18 cellular contexts compared by ENCODE assay signal in genomic region chr16:974606-975312, GRCh38. TPM values are rescaled to one million over a fixed set of nuclear protein-coding genes. Genes with fewer than 3 reads are reported as not detected.
DNase-seq lines count a peak whose midpoint lies in the region; ATAC-seq and TF ChIP-seq lines count a peak whose summit lies in the region.
"Had no signal": no experiment of that assay in that cellular context is flagged by ENCODE, and none has a peak within 500 bp of the region (broad histone marks: within the 10 kb centered on the region; RNA-seq: fewer than 3 reads in every experiment).

No MANE protein-coding gene starts in this region.

- H3K4me3 ChIP-seq in IMR-90 (ENCODE audit: insufficient read depth, low read depth, low read length) (no peak overlapping the region), breast epithelium (peak overlapping the region in 1 of 3 donors; percentile 7), prostate gland (no peak overlapping the region)
- H3K4me3 ChIP-seq: skin epidermis had no signal

- no peak overlapping the region for H2AK9ac ChIP-seq in IMR-90 (replicated peaks; ENCODE audit: low read depth, low read length, poor library complexity)

- no peaks in the 10 kb centered on the region for H3K9me3 Mint-ChIP-seq in neural crest cell
- H3K9me3 Mint-ChIP-seq in activated CD4-positive, alpha-beta memory T cell treated with anti-CD3 and anti-CD28 coated beads, Interleukin-2, amount 10 ng/mL, durations not matched to agents 7 days and 5 days: no peaks in the 10 kb centered on the region

- H2BK15ac ChIP-seq in IMR-90 (ENCODE audit: low read depth, low read length): no peak overlapping the region

- ATAC-seq in IMR-90 (ENCODE audit: low read depth): no peak

- no peak overlapping the region for H3K4ac ChIP-seq in IMR-90 (ENCODE audit: low read depth, low read length)

- H3K56ac ChIP-seq in IMR-90 (ENCODE audit: extremely low read depth, insufficient read depth, low read length): no peak overlapping the region

- H3K79me1 ChIP-seq in IMR-90 (ENCODE audit: low read depth in 1 of 2, low read length in 2 of 2): peaks cover 2 to 5% of the 10 kb centered on the region in 2 experiments; a peak in 3 of 4 replicates

- H3K27me3 Mint-ChIP-seq in neural crest cell (ENCODE audit: low read depth): peaks cover 20% of the 10 kb centered on the region
- peaks cover 20% of the 10 kb centered on the region for H3K27me3 Mint-ChIP-seq in activated CD4-positive, alpha-beta memory T cell treated with anti-CD3 and anti-CD28 coated beads, Interleukin-2, amount 10 ng/mL, durations not matched to agents 7 days and 5 days
- H3K27me3 Mint-ChIP-seq: activated naive CD8-positive, alpha-beta T cell had no signal

- peaks cover 63% of the 10 kb centered on the region for H3K27me3 ChIP-seq in IMR-90 (ENCODE audit: control insufficient read depth, insufficient read depth, low read length)
- H3K27me3 ChIP-seq in breast epithelium: peaks cover 0 to under 1% of the 10 kb centered on the region in 2 donors
- no peaks in the 10 kb centered on the region for H3K27me3 ChIP-seq in prostate gland (replicated peaks; ENCODE audit: insufficient read depth)

- no peak overlapping the region for H3K9ac ChIP-seq in IMR-90 (ENCODE audit: low read depth, low read length)

- peaks cover 48% of the 10 kb centered on the region for H3K4me1 Mint-ChIP-seq in neural crest cell
- peaks cover 10% of the 10 kb centered on the region for H3K4me1 Mint-ChIP-seq in activated CD4-positive, alpha-beta memory T cell treated with anti-CD3 and anti-CD28 coated beads, Interleukin-2, amount 10 ng/mL, durations not matched to agents 7 days and 5 days

- no peak overlapping the region for H4K8ac ChIP-seq in IMR-90 (ENCODE audit: low read depth in 2 of 2, low read length in 2 of 2)

- peaks cover 9% of the 10 kb centered on the region for H3K36me3 Mint-ChIP-seq in neural crest cell (ENCODE audit: low read depth)
- H3K36me3 Mint-ChIP-seq in activated CD4-positive, alpha-beta memory T cell treated with anti-CD3 and anti-CD28 coated beads, Interleukin-2, amount 10 ng/mL, durations not matched to agents 7 days and 5 days (ENCODE audit: low read depth): no peaks in the 10 kb centered on the region
- H3K36me3 Mint-ChIP-seq: activated naive CD8-positive, alpha-beta T cell; memory B cell had no signal

- TF ChIP-seq CTCF in IMR-90 (conservative IDR thresholded peaks at IDR 0.05; ENCODE audit: low read depth, low read length) (no peak), breast epithelium (IDR thresholded peaks at IDR 0.05) (no peak), neural crest cell (conservative IDR thresholded peaks at IDR 0.05) (no peak), prostate gland (IDR thresholded peaks at IDR 0.05) (no peak)

- H3K23ac ChIP-seq in IMR-90 (ENCODE audit: low read depth, low read length): no peak overlapping the region

- peak overlapping the region; percentile 79 for H3K4me3 Mint-ChIP-seq in neural crest cell
- no peak overlapping the region for H3K4me3 Mint-ChIP-seq in activated CD4-positive, alpha-beta memory T cell treated with anti-CD3 and anti-CD28 coated beads, Interleukin-2, amount 10 ng/mL, durations not matched to agents 7 days and 5 days
- H3K4me3 Mint-ChIP-seq: activated naive CD8-positive, alpha-beta T cell; endodermal cell; memory B cell had no signal

- BruUV-seq in IMR-90 (replicated peaks; lab: Mats Ljungman, UMichigan): no TSS peak

- H3K27ac ChIP-seq in IMR-90 (ENCODE audit: insufficient read depth, low read length) (no peak overlapping the region), breast epithelium (peak overlapping the region; percentile 84 to 87), prostate gland (no peak overlapping the region)
- H3K27ac ChIP-seq: skin epidermis had no signal

- TF ChIP-seq POLR2A in IMR-90 (IDR thresholded peaks at IDR 0.05; ENCODE audit: low read depth, low read length) (no peak), breast epithelium (IDR thresholded peaks at IDR 0.05) (no peak), prostate gland (IDR thresholded peaks at IDR 0.05) (no peak)

- H2BK20ac ChIP-seq in IMR-90 (ENCODE audit: low read depth, low read length): no peak overlapping the region

- H3K9me1 ChIP-seq in IMR-90 (ENCODE audit: insufficient read depth, low read length): peaks cover under 1% of the 10 kb centered on the region; the same call in 1 of the 2 replicates

- no peak overlapping the region for H3K18ac ChIP-seq in IMR-90 (ENCODE audit: low read depth, low read length)

- H3K9me3 ChIP-seq in IMR-90 (ENCODE audit: control insufficient read depth, insufficient read depth, low read length): peaks cover 7% of the 10 kb centered on the region; the same call in 1 of the 2 replicates
- H3K9me3 ChIP-seq in breast epithelium: no peaks in the 10 kb centered on the region
- H3K9me3 ChIP-seq in prostate gland: no peaks in the 10 kb centered on the region

- no peaks in the 10 kb centered on the region for H3K36me3 ChIP-seq in IMR-90 (ENCODE audit: control insufficient read depth, insufficient read depth, low read length)
- H3K36me3 ChIP-seq in breast epithelium: no peaks in the 10 kb centered on the region
- no peaks in the 10 kb centered on the region for H3K36me3 ChIP-seq in prostate gland

- no peak overlapping the region for H3K27ac Mint-ChIP-seq in neural crest cell (ENCODE audit: unreplicated experiment)
- no peak overlapping the region for H3K27ac Mint-ChIP-seq in activated CD4-positive, alpha-beta memory T cell treated with anti-CD3 and anti-CD28 coated beads, Interleukin-2, amount 10 ng/mL, durations not matched to agents 7 days and 5 days
- H3K27ac Mint-ChIP-seq: activated naive CD8-positive, alpha-beta T cell; endodermal cell; memory B cell had no signal

- DNase-seq in A172 (ENCODE audit: low spot score) (peak; percentile 66), IMR-90 (no peak), breast epithelium (ENCODE audit: low spot score in 2 of 2) (peak in 1 of 2 donors; percentile 65), neural crest cell (ENCODE audit: low read depth, low spot score) (no peak), prostate gland (ENCODE audit: low spot score) (no peak), AG20443 (ENCODE audit: low spot score) (no peak)
- DNase-seq in activated CD4-positive, CD25-positive, alpha-beta regulatory T cell (lab: John Stamatoyannopoulos, UW): no peak
- no peak for DNase-seq in activated CD4-positive, alpha-beta memory T cell treated with anti-CD3 and anti-CD28 coated beads, Interleukin-2, amount 10 ng/mL, durations not matched to agents 7 days and 5 days
- DNase-seq: activated CD4-positive, alpha-beta T cell treated with anti-CD3 and anti-CD28 coated beads for 4 hours; DMS153; endodermal cell; KG1; NCI-H146; NCI-H446; SHP77 had no signal

- no peak overlapping the region for H4K91ac ChIP-seq in IMR-90 (ENCODE audit: insufficient read depth, low read depth, low read length)

- in situ Hi-C loops in IMR-90 (cut with MboI; ENCODE audit: low sequenced_read_pairs): no loop called here

- CTCF ChIA-PET in IMR-90 (lab: Yijun Ruan, JAX): no interaction called here
- CTCF ChIA-PET in activated CD4-positive, alpha-beta memory T cell treated with anti-CD3 and anti-CD28 coated beads, Interleukin-2, amount 10 ng/mL, durations not matched to agents 7 days and 5 days (lab: Charles Lee): no interaction called here

- H2BK120ac ChIP-seq in IMR-90 (ENCODE audit: low read depth, low read length): no peak overlapping the region

- intact Hi-C loops in IMR-90 (cut with micrococcal nuclease) (no loop called here), breast epithelium (cut with DNase I; ENCODE audit: low total_unique reads) (no loop called here), prostate gland (cut with DNase I) (no loop called here)

- H3K4me2 ChIP-seq in IMR-90 (ENCODE audit: low read depth, low read length): no peak overlapping the region

- dilution Hi-C loops in IMR-90 (cut with HindIII; ENCODE audit: low sequenced_read_pairs, unreplicated experiment): no loop called here

- H4K20me1 ChIP-seq in IMR-90 (ENCODE audit: insufficient read depth, low read length): no peaks in the 10 kb centered on the region; the same call in 1 of the 2 replicates

- no peak overlapping the region for H2BK5ac ChIP-seq in IMR-90 (ENCODE audit: low read depth, low read length, poor library complexity, severe bottlenecking)

- TF ChIP-seq RAD21 in IMR-90 (IDR thresholded peaks at IDR 0.05; ENCODE audit: low read length): no peak

- H3K4me1 ChIP-seq in IMR-90 (ENCODE audit: control insufficient read depth, insufficient read depth, low read length) (peaks cover 3% of the 10 kb centered on the region), breast epithelium (peaks cover under 1 to 10% of the 10 kb centered on the region in 2 donors), prostate gland (replicated peaks) (peaks cover 11% of the 10 kb centered on the region)

- H2AFZ ChIP-seq in IMR-90 (replicated peaks; ENCODE audit: low read length, poor library complexity): peak overlapping the region; percentile 32

- POLR2A ChIA-PET in IMR-90 (lab: Charles Lee; ENCODE audit: unreplicated experiment): no interaction called here
- POLR2A ChIA-PET in activated CD4-positive, alpha-beta memory T cell treated with anti-CD3 and anti-CD28 coated beads, Interleukin-2, amount 10 ng/mL, durations not matched to agents 7 days and 5 days (lab: Charles Lee): no interaction called here

- WGBS in IMR-90 (ENCODE audit: extremely low coverage in 2 of 2, insufficient read length in 1 of 2), 2 experiments: 49% methylated on average over 4 of the region's 27 CpGs; no CpG with 5 or more reads in 1 of the 2 experiments
- WGBS in prostate gland: 78% methylated on average over 27 of the region's 27 CpGs

- H3K14ac ChIP-seq in IMR-90 (replicated peaks; ENCODE audit: low read depth, low read length): no peak overlapping the region

- no peak overlapping the region for H2AK5ac ChIP-seq in IMR-90 (ENCODE audit: low read depth, low read length)

- H4K5ac ChIP-seq in IMR-90 (ENCODE audit: low read depth, low read length): no peak overlapping the region

RNA-seq across cellular contexts. Expression of gene LMF1, which starts 4.0 kb away (rescaled TPM):
- 14.1 and 25.1 TPM in 2 replicates for total RNA-seq in A172 (2014; rRNA removed; shearing (Covaris generic))
- total RNA-seq in IMR-90 (2012; rRNA removed): 6.7 and 13.1 TPM in 2 replicates
- polyA plus RNA-seq in IMR-90 (2012; rRNA removed): 7.7 and 11.0 TPM in 2 replicates
- 11.9 and 15.1 TPM in 2 replicates for polyA plus RNA-seq in IMR-90 (2012; cell fraction: cytosol; rRNA removed)
- polyA plus RNA-seq in IMR-90 (2012; cell fraction: nucleus; rRNA removed; ENCODE audit: low replicate concordance): 17.8 and 49.9 TPM in 2 replicates
- 10 to 100 TPM; 14.1 to 26.4 (median 21.4) TPM for total RNA-seq in breast epithelium
- total RNA-seq in neural crest cell: 16.0 and 19.4 TPM in 2 replicates
- total RNA-seq in prostate gland: 10 to 100 TPM; 86.1 to 87.5 TPM
- 10 to 100 TPM; 21.3 to 22.6 TPM for total RNA-seq in activated CD4-positive, alpha-beta memory T cell treated with anti-CD3 and anti-CD28 coated beads, Interleukin-2, amount 10 ng/mL, durations not matched to agents 7 days and 5 days

RNA-seq across cellular contexts. Expression of gene SOX8, which starts 6.8 kb away (rescaled TPM):
- total RNA-seq in A172 (2014; rRNA removed; shearing (Covaris generic)): 0.07 and 0.14 TPM in 2 replicates
- total RNA-seq in IMR-90 (2012; rRNA removed): under 0.01 TPM in 2 replicates
- polyA plus RNA-seq in IMR-90 (2012; rRNA removed): 0.26 and 0.27 TPM in 2 replicates
- 0.15 and 0.22 TPM in 2 replicates for polyA plus RNA-seq in IMR-90 (2012; cell fraction: cytosol; rRNA removed)
- 1.9 and 2.9 TPM in 2 replicates for polyA plus RNA-seq in IMR-90 (2012; cell fraction: nucleus; rRNA removed; ENCODE audit: low replicate concordance)
- total RNA-seq in breast epithelium: 1 to 10 TPM in 2 of 3 donors, under 1 TPM in 1; 0.32 to 6.6 (median 1.3) TPM
- total RNA-seq in neural crest cell: 19.4 and 19.8 TPM in 2 replicates
- 10 to 100 TPM in 1 of 2 donors, under 1 TPM in 1; 0.59 to 11.9 TPM for total RNA-seq in prostate gland
- under 1 TPM; 0.10 to 0.13 TPM for total RNA-seq in activated CD4-positive, alpha-beta memory T cell treated with anti-CD3 and anti-CD28 coated beads, Interleukin-2, amount 10 ng/mL, durations not matched to agents 7 days and 5 days

Comparison
In these comparisons a context has a peak if more than half of its experiments do, and no peak if none do; other contexts are left out.
1. H3K27ac ChIP-seq: peak in breast epithelium (2 of 2); none in IMR-90 (single experiment) and prostate gland (0 of 2).